Comparison of ENCODE assay signal across 1 cellular context in genomic region chr6:145787688-145788087, GRCh38.
TF ChIP-seq lines count a peak whose summit lies in the region.

No MANE protein-coding gene starts in this region.

TF ChIP-seq in K562, 482 proteins besides CTCF, POLR2A, EP300 and RAD21 (continued from another document):
- TF ChIP-seq PKNOX1 (IDR thresholded peaks at IDR 0.05) (no peak), HEY1 (CRISPR knock-in tag; IDR thresholded peaks at IDR 0.05; ENCODE audit: borderline replicate concordance) (no peak), POLR2AphosphoS2 (IDR thresholded peaks at IDR 0.05; ENCODE audit: low read length) (no peak), DLX4 (CRISPR knock-in tag; IDR thresholded peaks at IDR 0.05) (no peak), GTF2B (IDR thresholded peaks at IDR 0.05; ENCODE audit: extremely low read depth, insufficient read length) (no peak), ELF2 (CRISPR knock-in tag; IDR thresholded peaks at IDR 0.05) (no peak), GATAD2B (IDR thresholded peaks at IDR 0.05; ENCODE audit: borderline replicate concordance) (peak; percentile 32; the same call in 1 of the 2 replicates), SMC3 (conservative IDR thresholded peaks at IDR 0.05; ENCODE audit: insufficient read depth, low read depth, low read length) (no peak), ZNF274 (IDR thresholded peaks at IDR 0.05; ENCODE audit: borderline replicate concordance, low read depth, low read length) (no peak), TCF3 (CRISPR knock-in tag; IDR thresholded peaks at IDR 0.05) (peak; percentile 93), ETS1 (conservative IDR thresholded peaks at IDR 0.05; ENCODE audit: control insufficient read depth, low read depth, low read length) (no peak), MAFF (IDR thresholded peaks at IDR 0.05; ENCODE audit: low read length) (peak; percentile 51; the same call in 1 of the 2 replicates), RAD51 (IDR thresholded peaks at IDR 0.05; ENCODE audit: borderline replicate concordance, low read depth) (no peak), CC2D1A (IDR thresholded peaks at IDR 0.05) (peak; percentile 64; the same call in 1 of the 2 replicates), ZNF695 (CRISPR knock-in tag; IDR thresholded peaks at IDR 0.05) (no peak), CHAMP1 (IDR thresholded peaks at IDR 0.05) (peak; percentile 39; the same call in 1 of the 2 replicates), TAL1 (IDR thresholded peaks at IDR 0.05) (peak; percentile 93), HNRNPLL (IDR thresholded peaks at IDR 0.05; ENCODE audit: low read depth, low read length, poor library complexity, severe bottlenecking) (no peak), PTBP1 (IDR thresholded peaks at IDR 0.05; ENCODE audit: low read depth, low read length) (no peak), PHB2 (IDR thresholded peaks at IDR 0.05; ENCODE audit: low read depth) (no peak; the same call in 1 of the 2 replicates), SIRT6 (IDR thresholded peaks at IDR 0.05; ENCODE audit: low read depth, low read length) (no peak), ZNF696 (CRISPR knock-in tag; conservative IDR thresholded peaks at IDR 0.05) (no peak), NFRKB (IDR thresholded peaks at IDR 0.05; ENCODE audit: low read depth) (no peak), HOXB6 (CRISPR knock-in tag; IDR thresholded peaks at IDR 0.05; ENCODE audit: borderline replicate concordance) (no peak), ZNF830 (CRISPR knock-in tag; IDR thresholded peaks at IDR 0.05) (no peak), ZNF282 (CRISPR knock-in tag; IDR thresholded peaks at IDR 0.05) (no peak), LEF1 (IDR thresholded peaks at IDR 0.05) (no peak; the same call in 1 of the 2 replicates), ZNF589 (CRISPR knock-in tag; IDR thresholded peaks at IDR 0.05; ENCODE audit: low read depth) (no peak; the same call in 1 of the 2 replicates), GATA2 (CRISPR knock-in tag; IDR thresholded peaks at IDR 0.05) (peak; percentile 81), ATF6 (CRISPR knock-in tag; IDR thresholded peaks at IDR 0.05) (no peak), SNRNP70 (optimal IDR thresholded peaks at IDR 0.05; ENCODE audit: low read depth, low read length) (no peak), GABPB2 (CRISPR knock-in tag; conservative IDR thresholded peaks at IDR 0.05) (no peak), ATF1 (CRISPR knock-in tag; IDR thresholded peaks at IDR 0.05) (no peak), ATF1 (tag; IDR thresholded peaks at IDR 0.05) (no peak), E4F1 (CRISPR knock-in tag; IDR thresholded peaks at IDR 0.05; ENCODE audit: borderline replicate concordance) (no peak), ZNF780A (CRISPR knock-in tag; IDR thresholded peaks at IDR 0.05) (no peak)
